In the genomic region with DNA sequence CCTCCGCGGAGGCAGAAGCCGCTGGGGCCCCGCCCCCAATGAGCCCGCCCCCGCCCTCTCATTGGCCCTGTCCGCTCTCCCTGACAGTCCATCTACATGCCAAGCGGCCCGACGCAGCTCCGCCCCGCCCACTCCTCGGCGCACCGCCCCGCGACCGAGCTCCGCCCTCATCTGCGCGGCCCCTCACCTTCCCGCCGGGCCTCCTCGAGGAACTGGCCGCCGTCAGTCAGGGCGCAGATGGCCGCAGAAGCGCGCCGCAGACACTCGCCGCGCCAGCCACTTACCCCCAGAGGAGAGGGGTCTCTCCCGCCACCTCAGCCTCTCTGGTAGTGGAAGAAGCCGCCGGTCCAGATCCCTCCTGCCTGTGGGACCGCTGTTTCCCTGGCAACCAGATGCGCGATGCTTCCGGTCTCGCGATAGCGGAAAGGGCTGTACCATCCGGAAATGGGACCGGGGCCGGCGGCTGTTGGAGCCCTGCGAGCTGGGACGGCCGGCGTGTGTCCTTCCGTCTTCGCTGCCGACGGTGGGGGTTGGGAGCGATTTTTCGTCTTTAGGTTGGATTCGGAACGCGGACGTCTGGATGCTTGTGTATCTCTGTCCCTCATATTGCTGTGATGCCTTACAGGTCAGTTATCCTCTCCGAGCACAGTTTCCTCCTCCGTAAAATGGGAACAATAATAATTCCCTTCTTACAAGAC, we compare ENCODE assay signal across 8 cellular contexts. TPM values are rescaled to one million over a fixed set of nuclear protein-coding genes. Genes with fewer than 3 reads are reported as not detected.
DNase-seq lines count a peak whose midpoint lies in the region; ATAC-seq, FAIRE-seq and TF ChIP-seq lines count a peak whose summit lies in the region.

A gene (minus strand): TSS at position 401 of the 698 bp plus-strand sequence. CDS start 6,317 bp downstream, outside the sequence.

- peak; percentile 84 for TF ChIP-seq POLR2A in GM12891 (IDR thresholded peaks at IDR 0.05; ENCODE audit: low read depth, low read length)
- TF ChIP-seq POLR2A in adrenal gland (IDR thresholded peaks at IDR 0.05): peak; percentile 57 to 72
- TF ChIP-seq POLR2A in heart left ventricle (IDR thresholded peaks at IDR 0.05): no peak
- TF ChIP-seq POLR2A in upper lobe of left lung (IDR thresholded peaks at IDR 0.05): peak in 2 of 4 donors; percentile 39 to 78

- H3K4me3 ChIP-seq in adrenal gland (peak within 1 kb of the TSS; percentile 31 to 91 (median 68)), heart left ventricle (peak within 1 kb of the TSS; percentile 61 to 88 (median 72)), upper lobe of left lung (peak within 1 kb of the TSS; percentile 52 to 94 (median 75))

- H3K27me3 ChIP-seq in adrenal gland (no peaks in the 10 kb centered on the region), heart left ventricle (no peaks in the 10 kb centered on the region), upper lobe of left lung (no peaks in the 10 kb centered on the region)

- ATAC-seq in HG02798 (IDR thresholded peaks at IDR 0.05; ENCODE audit: poor library complexity, unreplicated experiment): peak; percentile 98
- ATAC-seq in heart left ventricle: peak; percentile 98 to 100 (median 100)
- peak; percentile 100 for ATAC-seq in upper lobe of left lung (ENCODE audit: low FRiP score in 2 of 2)

- no peaks in the 10 kb centered on the region for H3K9me3 ChIP-seq in adrenal gland (replicated peaks in 1 of 3)
- no peaks in the 10 kb centered on the region for H3K9me3 ChIP-seq in heart left ventricle
- H3K9me3 ChIP-seq in upper lobe of left lung: no peaks in the 10 kb centered on the region

- TF ChIP-seq EP300 in upper lobe of left lung (IDR thresholded peaks at IDR 0.05): no peak

- peak; percentile 97 for FAIRE-seq in GM12891 (lab: Jason Lieb, UNC)

- WGBS in adrenal gland, 4 donors: 0 to 2% (median 0%) methylated on average over 7 to 64 of the region's 64 CpGs
- WGBS in heart left ventricle, 4 donors: 0 to 1% (median 1%) methylated on average over 34 to 64 of the region's 64 CpGs
- WGBS in upper lobe of left lung, 2 donors: 1 to 4% methylated on average over 4 to 61 of the region's 64 CpGs

- TF ChIP-seq CTCF in adrenal gland (IDR thresholded peaks at IDR 0.05): no peak
- no peak for TF ChIP-seq CTCF in heart left ventricle (IDR thresholded peaks at IDR 0.05)
- peak in 1 of 6 experiments; percentile 3 for TF ChIP-seq CTCF in upper lobe of left lung (IDR thresholded peaks at IDR 0.05)

- peak within 1 kb of the TSS in 2 of 5 donors; percentile 72 to 85 for H3K27ac ChIP-seq in adrenal gland
- peak within 1 kb of the TSS in 11 of 12 donors; percentile 62 to 86 (median 73) for H3K27ac ChIP-seq in heart left ventricle
- H3K27ac ChIP-seq in upper lobe of left lung: peak within 1 kb of the TSS; percentile 50 to 86 (median 78)

- H3K36me3 ChIP-seq in adrenal gland (replicated peaks in 1 of 2) (no peaks in the 10 kb centered on the region), heart left ventricle (no peaks in the 10 kb centered on the region), upper lobe of left lung (no peaks in the 10 kb centered on the region)

- peaks cover 0 to 21% of the 10 kb centered on the region in 2 donors for H3K4me1 ChIP-seq in adrenal gland (replicated peaks in 1 of 2)
- H3K4me1 ChIP-seq in heart left ventricle: peaks cover 0 to 35% (median 17%) of the 10 kb centered on the region in 12 donors
- peaks cover 13 to 42% (median 23%) of the 10 kb centered on the region in 4 donors for H3K4me1 ChIP-seq in upper lobe of left lung

- peak; percentile 91 for DNase-seq in GM12891 (ENCODE audit: insufficient read length, low spot score)
- peak; percentile 25 for DNase-seq in NCI-H1417 treated with DMSO at 0.1 percent for 48 hours (lab: John Stamatoyannopoulos, UW)
- DNase-seq in SW 1271 (lab: John Stamatoyannopoulos, UW): peak; percentile 78 to 85
- DNase-seq in adrenal gland: peak; percentile 96 to 99 (median 98)
- DNase-seq in heart left ventricle: peak; percentile 96 to 98 (median 97)
- peak; percentile 90 to 99 (median 94) for DNase-seq in posterior cingulate gyrus
- peak; percentile 98 to 100 for DNase-seq in upper lobe of left lung

- intact Hi-C loops in adrenal gland (cut with DNase I) (loop anchor here in 1 of 2 donors (10.0 kb wide), 1 partner anchor 102 kb away; no protein-coding TSS in a partner anchor), heart left ventricle (cut with DNase I) (loop anchor here in 9 of 10 donors (5.0 to 10.0 kb wide), 10 partner anchors 140 to 492 kb away; a partner anchor contains a TSS), posterior cingulate gyrus (cut with DNase I) (loop anchor here (2.0 to 10.0 kb wide), 4 partner anchors 150 to 492 kb away; a partner anchor contains a TSS)

TF ChIP-seq in GM12891, 5 proteins besides CTCF, POLR2A, EP300 and RAD21:
- peak; percentile 89 for TF ChIP-seq POLR2AphosphoS5 (IDR thresholded peaks at IDR 0.05; ENCODE audit: low read depth, low read length)
- TF ChIP-seq POU2F2 (IDR thresholded peaks at IDR 0.05; ENCODE audit: low read depth, low read length): 0 out of 2 replicates have a peak, but pooled peaks have one; percentile 20
- TF ChIP-seq SPI1 (IDR thresholded peaks at IDR 0.05; ENCODE audit: low read depth, low read length): no peak
- TF ChIP-seq PAX5 (IDR thresholded peaks at IDR 0.05; ENCODE audit: insufficient read depth, low read length, severe bottlenecking): no peak
- TF ChIP-seq TAF1 (IDR thresholded peaks at IDR 0.05; ENCODE audit: low read depth, low read length): peak; percentile 85

RNA-seq across cellular contexts. Expression of the gene that starts here (rescaled TPM):
- polyA plus RNA-seq in GM12891 (2012; ENCODE audit: low read depth, missing spikeins): 0.08 TPM
- total RNA-seq in adrenal gland: under 1 TPM in 6 of 8 donors, not detected in 2; 0.11 to 0.60 (median 0.18) TPM
- polyA plus RNA-seq in adrenal gland: under 1 TPM; 0.20 to 0.56 (median 0.51) TPM
- total RNA-seq in heart left ventricle: 1 to 10 TPM in 5 of 9 donors, under 1 TPM in 3, not detected in 1; 0.28 to 3.7 (median 1.5) TPM
- polyA plus RNA-seq in heart left ventricle: under 1 TPM; 0.28 to 0.57 TPM
- 1 to 10 TPM in 1 of 6 donors, under 1 TPM in 3, not detected in 2; 0.26 to 3.2 (median 0.79) TPM for total RNA-seq in upper lobe of left lung

Comparison
In these comparisons a context has a peak if more than half of its experiments do, and no peak if none do; other contexts are left out.
1. Peak in DNase-seq and H3K4me3 ChIP-seq in adrenal gland; RNA of the gene not detected or under 1 TPM.
2. DNase-seq: peak in every context shown above with its lines; median percentile 99 in upper lobe of left lung; 98 in adrenal gland; 97 in heart left ventricle; 94 in posterior cingulate gyrus; 91 in GM12891; 82 in SW 1271; 25 in NCI-H1417 treated with DMSO at 0.1 percent for 48 hours.
3. POLR2A ChIP-seq: peak in GM12891 (single experiment) and adrenal gland (2 of 2); none in heart left ventricle (0 of 2).
4. Peak in every context shown above with its lines, with median percentiles within 50 percentile points of each other: ATAC-seq and H3K4me3 ChIP-seq.